8 cellular contexts compared by ENCODE assay signal in genomic region chr17:21285164-21286065, GRCh38. TPM values are rescaled to one million over a fixed set of nuclear protein-coding genes. Genes with fewer than 3 reads are reported as not detected.
DNase-seq lines count a peak whose midpoint lies in the region.

No MANE protein-coding gene starts in this region.

- H3K9ac ChIP-seq in mucosa of stomach (ENCODE audit: low read length): peak overlapping the region; percentile 71

- peak overlapping the region; percentile 95 for H3K4me3 ChIP-seq in mucosa of stomach (ENCODE audit: low read length)

- H3K9me3 ChIP-seq in mucosa of stomach (ENCODE audit: control insufficient read depth, low read length): no peaks in the 10 kb centered on the region

- DNase-seq in T-helper 1 cell (no peak), OCI-M1 (lab: John Stamatoyannopoulos, UW) (peak; percentile 55), dermis microvascular lymphatic vessel endothelial cell (ENCODE audit: low read depth in 2 of 2) (peak; percentile 47 to 69), inferior parietal cortex (ENCODE audit: extremely low spot score) (no peak), NK-92 (lab: John Stamatoyannopoulos, UW; ENCODE audit: unreplicated experiment) (no peak), NCI-H2107 treated with DMSO at 0.1 percent for 48 hours (lab: John Stamatoyannopoulos, UW; ENCODE audit: unreplicated experiment) (no peak)

- peaks cover 48% of the 10 kb centered on the region for H3K4me1 ChIP-seq in mucosa of stomach (ENCODE audit: control insufficient read depth, insufficient read depth, low read length)

- H3K27me3 Mint-ChIP-seq in T-helper 1 cell treated with Interleukin-12 subunit alpha and Interleukin-12 subunit beta and Interleukin-4 antibody, amounts not matched to agents 30 μg/mL and 1 μg/mL, for 36 hours (ENCODE audit: low read depth): peaks cover 6% of the 10 kb centered on the region

- H3K36me3 ChIP-seq in mucosa of stomach (ENCODE audit: control insufficient read depth, insufficient read depth, low read length): no peaks in the 10 kb centered on the region

- no peaks in the 10 kb centered on the region for H3K9me3 Mint-ChIP-seq in T-helper 1 cell treated with Interleukin-12 subunit alpha and Interleukin-12 subunit beta and Interleukin-4 antibody, amounts not matched to agents 30 μg/mL and 1 μg/mL, for 36 hours

- H3K27me3 ChIP-seq in mucosa of stomach (ENCODE audit: control insufficient read depth, insufficient read depth, low read length): peaks cover 3% of the 10 kb centered on the region

- peak overlapping the region; percentile 90 for H3K4me3 Mint-ChIP-seq in T-helper 1 cell treated with Interleukin-12 subunit alpha and Interleukin-12 subunit beta and Interleukin-4 antibody, amounts not matched to agents 30 μg/mL and 1 μg/mL, for 36 hours

- peaks cover 30% of the 10 kb centered on the region for H3K4me1 Mint-ChIP-seq in T-helper 1 cell treated with Interleukin-12 subunit alpha and Interleukin-12 subunit beta and Interleukin-4 antibody, amounts not matched to agents 30 μg/mL and 1 μg/mL, for 36 hours (ENCODE audit: low read depth)

- H3K27ac Mint-ChIP-seq in T-helper 1 cell treated with Interleukin-12 subunit alpha and Interleukin-12 subunit beta and Interleukin-4 antibody, amounts not matched to agents 30 μg/mL and 1 μg/mL, for 36 hours: peak overlapping the region; percentile 95

- H3K36me3 Mint-ChIP-seq in T-helper 1 cell treated with Interleukin-12 subunit alpha and Interleukin-12 subunit beta and Interleukin-4 antibody, amounts not matched to agents 30 μg/mL and 1 μg/mL, for 36 hours (ENCODE audit: low read depth): peaks cover 11% of the 10 kb centered on the region

RNA-seq across cellular contexts. Expression of gene MAP2K3, which starts 0.9 kb away (rescaled TPM):
- total RNA-seq in dermis microvascular lymphatic vessel endothelial cell: 14.2 and 20.4 TPM in 2 replicates

RNA-seq across cellular contexts. Expression of gene NATD1, which starts 32.2 kb away (rescaled TPM):
- 1.9 and 5.3 TPM in 2 replicates for total RNA-seq in dermis microvascular lymphatic vessel endothelial cell

Comparison
In these comparisons a context has a peak if more than half of its experiments do, and no peak if none do; other contexts are left out.
1. DNase-seq: peak in OCI-M1 (single experiment) and dermis microvascular lymphatic vessel endothelial cell (2 of 2); none in T-helper 1 cell (0 of 5), inferior parietal cortex (single experiment), NK-92 (single experiment) and NCI-H2107 treated with DMSO at 0.1 percent for 48 hours (single experiment).